ENCODE assay signal across 8 cellular contexts in genomic region chr13:44373601-44374347, GRCh38. TPM values are rescaled to one million over a fixed set of nuclear protein-coding genes. Genes with fewer than 3 reads are reported as not detected.
DNase-seq lines count a peak whose midpoint lies in the region; ATAC-seq and TF ChIP-seq lines count a peak whose summit lies in the region.

Gene SERP2 (plus strand): TSS chr13:44373824. CDS start chr13:44374026, 202 bp downstream.

- no peaks in the 10 kb centered on the region for H3K9me3 ChIP-seq in PC-3 (ENCODE audit: low read length)
- H3K9me3 ChIP-seq in mucosa of stomach (ENCODE audit: control insufficient read depth, low read length) = no peaks in the 10 kb centered on the region
- H3K9me3 ChIP-seq in uterus = no peaks in the 10 kb centered on the region

- H3K27me3 ChIP-seq in PC-3 (ENCODE audit: low read length) = no peaks in the 10 kb centered on the region
- H3K27me3 ChIP-seq in mucosa of stomach (ENCODE audit: control insufficient read depth, insufficient read depth, low read length) = no peaks in the 10 kb centered on the region
- no peaks in the 10 kb centered on the region for H3K27me3 ChIP-seq in uterus

- no peaks in the 10 kb centered on the region for H3K79me2 ChIP-seq in PC-3 (ENCODE audit: low read length)

- CTCF ChIA-PET in PC-3 (lab: Charles Lee) = no interaction called here

- H3K4me1 ChIP-seq in PC-3 (ENCODE audit: insufficient read depth, low read length) = peaks cover 13% of the 10 kb centered on the region
- peaks cover 21% of the 10 kb centered on the region for H3K4me1 ChIP-seq in mucosa of stomach (ENCODE audit: control insufficient read depth, insufficient read depth, low read length)
- no peaks in the 10 kb centered on the region for H3K4me1 ChIP-seq in uterus

- peak; percentile 40 for DNase-seq in COR-L47 (lab: John Stamatoyannopoulos, UW)
- DNase-seq in PC-3 = no peak
- DNase-seq in epithelial cell of proximal tubule (ENCODE audit: low read depth) = no peak
- peak; percentile 56 to 60 for DNase-seq in uterus

- H3K27ac ChIP-seq in PC-3 (ENCODE audit: low read length) = no peak within 1 kb of the TSS
- peak within 1 kb of the TSS; percentile 69 to 78 for H3K27ac ChIP-seq in uterus

- TF ChIP-seq CTCF in PC-3 (conservative IDR thresholded peaks at IDR 0.05; ENCODE audit: low read depth, low read length) (no peak), epithelial cell of proximal tubule (conservative IDR thresholded peaks at IDR 0.05; ENCODE audit: low read depth, low read length) (no peak), uterus (IDR thresholded peaks at IDR 0.05) (peak in 1 of 4 experiments; percentile 28)

- H3K36me3 ChIP-seq in PC-3 (ENCODE audit: low read depth, low read length) (no peaks in the 10 kb centered on the region), mucosa of stomach (ENCODE audit: control insufficient read depth, insufficient read depth, low read length) (no peaks in the 10 kb centered on the region), uterus (no peaks in the 10 kb centered on the region)

- H3K4me2 ChIP-seq in PC-3 (ENCODE audit: low read length) = peak within 1 kb of the TSS; percentile 64

- H3K9me2 ChIP-seq in PC-3 (replicated peaks; ENCODE audit: low read length) = no peaks in the 10 kb centered on the region

- no peak; the same call in 1 of the 2 replicates for ATAC-seq in PC-3
- ATAC-seq in HG02759 (IDR thresholded peaks at IDR 0.05; ENCODE audit: unreplicated experiment) = no peak
- no peak for ATAC-seq in GM18505 (IDR thresholded peaks at IDR 0.05; ENCODE audit: unreplicated experiment)
- ATAC-seq in GM19023 (IDR thresholded peaks at IDR 0.05; ENCODE audit: unreplicated experiment) = no peak

- no peaks in the 10 kb centered on the region for H3F3A ChIP-seq in PC-3 (ENCODE audit: low read length, unreplicated experiment)

- H3K9ac ChIP-seq in PC-3 (ENCODE audit: low read length) (no peak within 1 kb of the TSS), mucosa of stomach (ENCODE audit: low read length) (peak within 1 kb of the TSS; percentile 54)

- H3K4me3 ChIP-seq in PC-3 (ENCODE audit: low read length) = peak within 1 kb of the TSS; percentile 46; the same call in 1 of the 2 replicates
- peak within 1 kb of the TSS; percentile 65 for H3K4me3 ChIP-seq in epithelial cell of proximal tubule (ENCODE audit: low read depth, low read length)
- H3K4me3 ChIP-seq in mucosa of stomach (ENCODE audit: low read length) = peak within 1 kb of the TSS; percentile 34
- H3K4me3 ChIP-seq in uterus = peak within 1 kb of the TSS; percentile 45 to 66

- intact Hi-C loops in PC-3 (cut with micrococcal nuclease) (no loop called here), uterus (cut with DNase I; ENCODE audit: low total_unique reads) (no loop called here)

- H2AFZ ChIP-seq in PC-3 (ENCODE audit: low read length) = peak within 1 kb of the TSS; percentile 68

- POLR2A ChIA-PET in PC-3 (lab: Charles Lee; ENCODE audit: unreplicated experiment) = interaction anchor here (0.6 kb wide), 1 partner anchor 439 kb away, joined by 6 read pairs; no protein-coding TSS in a partner anchor

- H4K20me1 ChIP-seq in PC-3 (ENCODE audit: low read length) = no peaks in the 10 kb centered on the region

- BruUV-seq in PC-3 (replicated peaks; lab: Mats Ljungman, UMichigan) = no TSS peak

- TF ChIP-seq POLR2A in uterus (IDR thresholded peaks at IDR 0.05) (no peak), GM18505 (IDR thresholded peaks at IDR 0.05; ENCODE audit: borderline replicate concordance, extremely low read depth, insufficient read depth, insufficient read length) (no peak)

RNA-seq across cellular contexts. Expression of gene SERP2, which starts in this region (rescaled TPM):
- 1.0 and 1.2 TPM in 2 replicates for total RNA-seq in PC-3 (2014; rRNA removed)
- total RNA-seq in epithelial cell of proximal tubule = 2.7 and 5.8 TPM in 2 replicates
- 10 to 100 TPM in 1 of 4 donors, 1 to 10 TPM in 2, under 1 TPM in 1; 0.77 to 12.6 (median 5.9) TPM for total RNA-seq in uterus

Comparison
In these comparisons a context has a peak if more than half of its experiments do, and no peak if none do; other contexts are left out.
1. DNase-seq: peak in COR-L47 (single experiment) and uterus (2 of 2); none in PC-3 (single experiment) and epithelial cell of proximal tubule (single experiment).
2. Peak in every context shown above with its lines, with median percentiles within 50 percentile points of each other: H3K4me3 ChIP-seq.